25 cellular contexts compared by ENCODE assay signal in genomic region chr5:33894566-33894965, GRCh38. TPM values are rescaled to one million over a fixed set of nuclear protein-coding genes. Genes with fewer than 3 reads are reported as not detected.
A peak's percentile ranks its signal among the peaks of the same experiment; 100 is the strongest.
DNase-seq lines count a peak whose midpoint lies in the region; ATAC-seq, FAIRE-seq and TF ChIP-seq lines count a peak whose summit lies in the region.
"Had no signal": no experiment of that assay in that cellular context is flagged by ENCODE, and none has a peak within 500 bp of the region (broad histone marks: within the 10 kb centered on the region; RNA-seq: fewer than 3 reads in every experiment).

No MANE protein-coding gene starts in this region.

- no peak for FAIRE-seq in GM12891 (lab: Jason Lieb, UNC)
- FAIRE-seq: A204.1, TTC549 had no signal

- ATAC-seq in lower lobe of right lung = no peak
- no peak for ATAC-seq in activated T-cell treated with anti-CD3 and anti-CD28 coated beads, Interleukin-2, amount 50 U/mL, for 4 hours
- ATAC-seq: effector memory CD8-positive, alpha-beta T cell; HCT116; natural killer cell treated with Interleukin-12 subunit alpha and Interleukin-12 subunit beta and Interleukin-15 and Interleukin-18, amount 100 ng/mL, for 72 hours had no signal

- H3K9me3 Mint-ChIP-seq in activated T-cell treated with anti-CD3 and anti-CD28 coated beads, Interleukin-2, amount 50 U/mL, for 4 hours = no peaks in the 10 kb centered on the region
- H3K9me3 Mint-ChIP-seq: effector memory CD8-positive, alpha-beta T cell had no signal

- H3K27me3 ChIP-seq in lower lobe of right lung (ENCODE audit: low read depth) = peaks cover 16% of the 10 kb centered on the region

- peaks cover 6% of the 10 kb centered on the region for H3K4me1 Mint-ChIP-seq in activated T-cell treated with anti-CD3 and anti-CD28 coated beads, Interleukin-2, amount 50 U/mL, for 4 hours (ENCODE audit: low read depth)

- H3K4me3 ChIP-seq in lower lobe of right lung = no peak overlapping the region
- H3K4me3 ChIP-seq: skin epidermis had no signal

- no peaks in the 10 kb centered on the region for H3K4me1 ChIP-seq in lower lobe of right lung

- intact Hi-C loops in lower lobe of right lung (cut with DNase I) = no loop called here

- H3K27ac ChIP-seq in lower lobe of right lung = no peak overlapping the region
- H3K27ac ChIP-seq: C4-2B, skin epidermis had no signal

- DNase-seq in A172 (ENCODE audit: low spot score) (peak; percentile 54), HS-27A (ENCODE audit: low read depth) (peak; percentile 69), amniotic epithelial cell (ENCODE audit: low read depth) (peak; percentile 69), glomerular visceral epithelial cell (ENCODE audit: extremely low spot score) (peak; percentile 66), GM12891 (ENCODE audit: insufficient read length, low spot score) (no peak), NCI-H526 treated with DMSO at 0.1 percent for 48 hours (lab: John Stamatoyannopoulos, UW) (no peak), lower lobe of right lung (no peak)
- no peak for DNase-seq in activated T-cell treated with anti-CD3 and anti-CD28 coated beads, Interleukin-2, amount 50 U/mL, for 4 hours
- DNase-seq: activated CD4-positive, alpha-beta T cell treated with anti-CD3 and anti-CD28 coated beads for 4 hours; activated effector memory CD4-positive, alpha-beta T cell treated with Interleukin-2 at 50 U/mL for 16 hours; effector memory CD8-positive, alpha-beta T cell; GF-D8; KG1; NCI-H1930; NCI-H446 treated with DMSO at 0.1 percent for 48 hours; stimulated activated CD4-positive, alpha-beta T cell treated with anti-CD3 and anti-CD28 coated beads, Interleukin-4, amount 100 ng/mL, for 1 hour had no signal

- TF ChIP-seq CTCF in lower lobe of right lung (IDR thresholded peaks at IDR 0.05) = no peak

- TF ChIP-seq POLR2A in GM12891 (IDR thresholded peaks at IDR 0.05; ENCODE audit: low read depth, low read length) = no peak

- no peaks in the 10 kb centered on the region for H3K36me3 Mint-ChIP-seq in activated T-cell treated with anti-CD3 and anti-CD28 coated beads, Interleukin-2, amount 50 U/mL, for 4 hours (ENCODE audit: insufficient read depth)

- H3K27me3 Mint-ChIP-seq in activated T-cell treated with anti-CD3 and anti-CD28 coated beads, Interleukin-2, amount 50 U/mL, for 4 hours (ENCODE audit: low read depth) = peaks cover 36% of the 10 kb centered on the region

- no peaks in the 10 kb centered on the region for H3K9me3 ChIP-seq in lower lobe of right lung

- no peaks in the 10 kb centered on the region for H3K36me3 ChIP-seq in lower lobe of right lung

- no peak overlapping the region for H3K4me3 Mint-ChIP-seq in activated T-cell treated with anti-CD3 and anti-CD28 coated beads, Interleukin-2, amount 50 U/mL, for 4 hours
- H3K4me3 Mint-ChIP-seq: effector memory CD8-positive, alpha-beta T cell; natural killer cell treated with Interleukin-12 subunit alpha and Interleukin-12 subunit beta and Interleukin-15 and Interleukin-18, amount 100 ng/mL, for 72 hours had no signal

TF ChIP-seq in GM12891, 5 proteins besides CTCF, POLR2A, EP300 and RAD21:
- TF ChIP-seq TAF1 (IDR thresholded peaks at IDR 0.05; ENCODE audit: low read depth, low read length) (no peak), POLR2AphosphoS5 (IDR thresholded peaks at IDR 0.05; ENCODE audit: low read depth, low read length) (no peak), POU2F2 (IDR thresholded peaks at IDR 0.05; ENCODE audit: low read depth, low read length) (no peak)

RNA-seq across cellular contexts. Expression of gene ADAMTS12, which starts 2.8 kb away (rescaled TPM):
- 13.4 and 14.4 TPM in 2 replicates for total RNA-seq in A172 (2014; rRNA removed; shearing (Covaris generic))
- 18.8 TPM for polyA plus RNA-seq in GM12891 (2012; ENCODE audit: low read depth, missing spikeins)
- total RNA-seq in lower lobe of right lung = 7.6 TPM
- under 1 TPM in 1 of 3 donors, not detected in 2; 0.03 TPM for total RNA-seq in activated T-cell treated with anti-CD3 and anti-CD28 coated beads, Interleukin-2, amount 50 U/mL, for 4 hours
- total RNA-seq: natural killer cell treated with Interleukin-12 subunit alpha and Interleukin-12 subunit beta and Interleukin-15 and Interleukin-18, amount 100 ng/mL, for 72 hours had no signal

RNA-seq across cellular contexts. Expression of gene RXFP3, which starts 41.6 kb away (rescaled TPM):
- not detected in 2 replicates for total RNA-seq in A172 (2014; rRNA removed; shearing (Covaris generic))
- polyA plus RNA-seq in GM12891 (2012; ENCODE audit: low read depth, missing spikeins) = not detected
- total RNA-seq in lower lobe of right lung = not detected
- not detected for total RNA-seq in activated T-cell treated with anti-CD3 and anti-CD28 coated beads, Interleukin-2, amount 50 U/mL, for 4 hours
- total RNA-seq: fibroblast of lung; natural killer cell treated with Interleukin-12 subunit alpha and Interleukin-12 subunit beta and Interleukin-15 and Interleukin-18, amount 100 ng/mL, for 72 hours; posterior vena cava; ureter had no signal
- polyA plus RNA-seq: fibroblast of lung had no signal

Comparison
In these comparisons a context has a peak if more than half of its experiments do, and no peak if none do; other contexts are left out.
1. DNase-seq: peak in A172 (single experiment), HS-27A (single experiment), amniotic epithelial cell (single experiment) and glomerular visceral epithelial cell (single experiment); none in GM12891 (single experiment), NCI-H526 treated with DMSO at 0.1 percent for 48 hours (single experiment), lower lobe of right lung (single experiment) and activated T-cell treated with anti-CD3 and anti-CD28 coated beads, Interleukin-2, amount 50 U/mL, for 4 hours (single experiment).